ENCODE assay signal across 8 cellular contexts in genomic region chr2:207530160-207531023, GRCh38.
DNase-seq lines count a peak whose midpoint lies in the region; ATAC-seq and TF ChIP-seq lines count a peak whose summit lies in the region.

No MANE protein-coding gene starts in this region.

- peak overlapping the region; percentile 93 to 99 for H3K4me3 Mint-ChIP-seq in stimulated activated naive CD8-positive, alpha-beta T cell treated with anti-CD3 and anti-CD28 coated beads, Interleukin-15, amount 100 ng/mL, for 72 hours

- CTCF ChIA-PET in GM10248 (lab: Yijun Ruan, JAX), result interaction anchor here (1.1 to 2.2 kb wide), 8 partner anchors 9 to 95 kb away, joined by 3 to 7 read pairs (median 5); partner anchors contain the start of gene METTL21A

- peak; percentile 41 for DNase-seq in GM10248 (ENCODE audit: extremely low spot score)
- peak; percentile 62 to 70 for DNase-seq in NOMO-1 (lab: John Stamatoyannopoulos, UW; ENCODE audit: unreplicated experiment in 2 of 2)
- DNase-seq in activated CD8-positive, alpha-beta memory T cell treated with anti-CD3 and anti-CD28 coated beads, Interleukin-2, amount 50 U/mL, for 48 hours, result peak; percentile 79
- DNase-seq in epidermal melanocyte (ENCODE audit: insufficient read length, low spot score), result peak; percentile 19
- peak; percentile 66 to 71 for DNase-seq in stimulated activated naive CD8-positive, alpha-beta T cell treated with anti-CD3 and anti-CD28 coated beads, Interleukin-15, amount 100 ng/mL, for 72 hours
- DNase-seq in NCI-H446 treated with DMSO at 0.1 percent for 48 hours (lab: John Stamatoyannopoulos, UW), result no peak

- H3K27ac ChIP-seq in muscle layer of duodenum (ENCODE audit: low read length), result peak overlapping the region; percentile 94

- peak overlapping the region; percentile 81 to 90 for H3K4me3 ChIP-seq in muscle layer of duodenum (ENCODE audit: low read depth in 1 of 2, low read length in 2 of 2)

- peaks cover 0 to 3% of the 10 kb centered on the region in 2 donors for H3K36me3 ChIP-seq in muscle layer of duodenum (ENCODE audit: control insufficient read depth in 1 of 2, insufficient read depth in 2 of 2, low read length in 2 of 2)

- peaks cover 61% of the 10 kb centered on the region for H3K4me1 Mint-ChIP-seq in stimulated activated naive CD8-positive, alpha-beta T cell treated with anti-CD3 and anti-CD28 coated beads, Interleukin-15, amount 100 ng/mL, for 72 hours

- ATAC-seq in HG02852 (IDR thresholded peaks at IDR 0.05; ENCODE audit: unreplicated experiment), result peak; percentile 4
- ATAC-seq in stimulated activated naive CD8-positive, alpha-beta T cell treated with anti-CD3 and anti-CD28 coated beads, Interleukin-15, amount 100 ng/mL, for 72 hours, result peak; percentile 6

- H3K27me3 ChIP-seq in muscle layer of duodenum (ENCODE audit: low read depth, low read length), result no peaks in the 10 kb centered on the region

- H3K27me3 Mint-ChIP-seq in stimulated activated naive CD8-positive, alpha-beta T cell treated with anti-CD3 and anti-CD28 coated beads, Interleukin-15, amount 100 ng/mL, for 72 hours, result no peaks in the 10 kb centered on the region

- peak overlapping the region; percentile 100 for H3K27ac Mint-ChIP-seq in stimulated activated naive CD8-positive, alpha-beta T cell treated with anti-CD3 and anti-CD28 coated beads, Interleukin-15, amount 100 ng/mL, for 72 hours

- H3K4me1 ChIP-seq in muscle layer of duodenum (ENCODE audit: control insufficient read depth in 1 of 2, insufficient read depth in 2 of 2, low read length in 2 of 2), result peaks cover 17 to 33% of the 10 kb centered on the region in 2 donors

- no peaks in the 10 kb centered on the region for H3K9me3 Mint-ChIP-seq in stimulated activated naive CD8-positive, alpha-beta T cell treated with anti-CD3 and anti-CD28 coated beads, Interleukin-15, amount 100 ng/mL, for 72 hours

- POLR2A ChIA-PET in GM10248 (lab: Yijun Ruan, JAX), result interaction anchor here (0.8 to 2.0 kb wide), 12 partner anchors 9 to 364 kb away, joined by 3 to 13 read pairs (median 3); partner anchors contain the start of genes CCNYL1, KLF7 and METTL21A

- peak; percentile 24 for TF ChIP-seq CTCF in GM10248 (IDR thresholded peaks at IDR 0.05; ENCODE audit: control extremely low read depth, extremely low read depth, low read depth, missing control alignments)

- H3K9me3 ChIP-seq in muscle layer of duodenum (ENCODE audit: control insufficient read depth in 1 of 2, low read length in 2 of 2), result no peaks in the 10 kb centered on the region
